Comparison of ENCODE assay signal across 8 cellular contexts in the genomic region with DNA sequence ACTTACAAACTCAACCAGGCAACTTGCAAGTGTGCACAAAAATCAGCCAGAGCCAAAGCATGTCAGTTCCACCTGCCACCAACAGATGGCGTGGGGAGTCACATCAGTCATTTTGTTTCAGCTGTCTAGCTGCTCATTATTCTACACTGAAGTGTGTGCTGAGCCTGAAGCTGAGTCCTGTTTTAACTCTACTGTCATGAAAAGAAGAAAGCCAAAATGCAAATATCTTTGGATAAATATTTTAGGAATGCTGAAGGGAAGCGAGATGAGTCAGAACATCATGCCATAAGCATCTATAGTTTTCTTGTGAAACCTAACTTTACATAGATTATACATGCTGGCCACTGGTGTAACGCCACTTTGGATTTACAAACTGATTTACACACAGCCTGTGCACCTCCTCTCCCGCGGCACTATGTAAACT.
DNase-seq lines count a peak whose midpoint lies in the region; ATAC-seq, FAIRE-seq and TF ChIP-seq lines count a peak whose summit lies in the region.

No MANE protein-coding gene starts in this region.

- WGBS in pancreas, 2 donors = 13 to 21% methylated on average over 5 of the region's 5 CpGs
- 33 to 35% methylated on average over 5 of the region's 5 CpGs for WGBS in tibial nerve, 2 donors

- H3K4me3 ChIP-seq in pancreas (no peak overlapping the region), tibial nerve (no peak overlapping the region)

- no peaks in the 10 kb centered on the region for H3K4me1 ChIP-seq in pancreas
- H3K4me1 ChIP-seq in tibial nerve = peaks cover 0 to 4% (median 0%) of the 10 kb centered on the region in 4 donors

- no peaks in the 10 kb centered on the region for H3K27me3 Mint-ChIP-seq in Calu3 (ENCODE audit: unreplicated experiment)

- no peaks in the 10 kb centered on the region for H3K36me3 Mint-ChIP-seq in Calu3 (ENCODE audit: insufficient read depth, unreplicated experiment)

- no peak overlapping the region for H3K27ac ChIP-seq in pancreas
- H3K27ac ChIP-seq in tibial nerve = no peak overlapping the region

- intact Hi-C loops in Calu3 (cut with micrococcal nuclease; ENCODE audit: unreplicated experiment) = loop anchor here (1.0 kb wide), 1 partner anchor 96 kb away; no protein-coding TSS in a partner anchor
- intact Hi-C loops in pancreas (cut with DNase I) = loop anchor here in 1 of 3 donors (5.0 kb wide), 1 partner anchor 98 kb away; no protein-coding TSS in a partner anchor

- DNase-seq in Calu3 (peak; percentile 70), KBM-7 (peak; percentile 82), RCC 7860 (ENCODE audit: low spot score) (peak; percentile 27), germinal center (ENCODE audit: low spot score) (peak; percentile 78), pancreas (peak; percentile 37 to 84 (median 70)), tibial nerve (ENCODE audit: low spot score in 2 of 2) (peak; percentile 58 to 86)
- DNase-seq in activated gamma-delta T cell treated with anti-CD3 and anti-CD28 coated beads, Interleukin-2, amount 50 U/mL, for 16 hours (ENCODE audit: low read depth) = peak; percentile 48

- H3K4me1 Mint-ChIP-seq in Calu3 (ENCODE audit: low read depth, unreplicated experiment) = peaks cover under 1% of the 10 kb centered on the region

- FAIRE-seq in RCC 7860 (lab: Jason Lieb, UNC) (peak; percentile 30), pancreas (lab: Jason Lieb, UNC) (no peak)

- no peaks in the 10 kb centered on the region for H3K27me3 ChIP-seq in pancreas
- H3K27me3 ChIP-seq in tibial nerve = no peaks in the 10 kb centered on the region

- no peaks in the 10 kb centered on the region for H3K9me3 Mint-ChIP-seq in Calu3 (ENCODE audit: low read depth, unreplicated experiment)

- H3K9me3 ChIP-seq in pancreas = no peaks in the 10 kb centered on the region
- no peaks in the 10 kb centered on the region for H3K9me3 ChIP-seq in tibial nerve

- no peak overlapping the region for H3K4me3 Mint-ChIP-seq in Calu3 (ENCODE audit: low read depth, unreplicated experiment)

- peak; percentile 88 for TF ChIP-seq CTCF in Calu3 (IDR thresholded peaks at IDR 0.05; ENCODE audit: unreplicated experiment)
- peak; percentile 81 to 91 (median 89) for TF ChIP-seq CTCF in pancreas (IDR thresholded peaks at IDR 0.05)
- TF ChIP-seq CTCF in tibial nerve (IDR thresholded peaks at IDR 0.05) = peak; percentile 71 to 97 (median 93)

- no TSS peak for BruUV-seq in Calu3 (replicated peaks; lab: Mats Ljungman, UMichigan)

- ATAC-seq in pancreas (peak; percentile 83 to 98 (median 96)), GM19351 (IDR thresholded peaks at IDR 0.05; ENCODE audit: unreplicated experiment) (no peak)

- H3K36me3 ChIP-seq in pancreas = no peaks in the 10 kb centered on the region
- peaks cover 0 to 6% (median 0%) of the 10 kb centered on the region in 3 donors for H3K36me3 ChIP-seq in tibial nerve

- no peak for TF ChIP-seq EP300 in tibial nerve (IDR thresholded peaks at IDR 0.05)

- TF ChIP-seq POLR2A in tibial nerve (IDR thresholded peaks at IDR 0.05) = no peak

- CTCF ChIA-PET in Calu3 (lab: Charles Lee) = interaction anchor here (0.8 to 1.5 kb wide), 3 partner anchors 95 to 172 kb away, joined by 3 to 9 read pairs (median 5); partner anchors contain the start of gene CDK5R1

- no peak overlapping the region for H3K27ac Mint-ChIP-seq in Calu3 (ENCODE audit: unreplicated experiment)

- in situ Hi-C loops in KBM-7 (cut with MboI; ENCODE audit: low pct_unique_long_range_greater_than_20kb, low sequenced_read_pairs) = no loop called here

Comparison
In these comparisons a context has a peak if more than half of its experiments do, and no peak if none do; other contexts are left out.
1. DNase-seq: peak in every context shown above with its lines; median percentile 82 in KBM-7; 78 in germinal center; 72 in tibial nerve; 70 in Calu3; 70 in pancreas; 48 in activated gamma-delta T cell treated with anti-CD3 and anti-CD28 coated beads, Interleukin-2, amount 50 U/mL, for 16 hours; 27 in RCC 7860.